Comparison of ENCODE assay signal across 8 cellular contexts in the genomic region with DNA sequence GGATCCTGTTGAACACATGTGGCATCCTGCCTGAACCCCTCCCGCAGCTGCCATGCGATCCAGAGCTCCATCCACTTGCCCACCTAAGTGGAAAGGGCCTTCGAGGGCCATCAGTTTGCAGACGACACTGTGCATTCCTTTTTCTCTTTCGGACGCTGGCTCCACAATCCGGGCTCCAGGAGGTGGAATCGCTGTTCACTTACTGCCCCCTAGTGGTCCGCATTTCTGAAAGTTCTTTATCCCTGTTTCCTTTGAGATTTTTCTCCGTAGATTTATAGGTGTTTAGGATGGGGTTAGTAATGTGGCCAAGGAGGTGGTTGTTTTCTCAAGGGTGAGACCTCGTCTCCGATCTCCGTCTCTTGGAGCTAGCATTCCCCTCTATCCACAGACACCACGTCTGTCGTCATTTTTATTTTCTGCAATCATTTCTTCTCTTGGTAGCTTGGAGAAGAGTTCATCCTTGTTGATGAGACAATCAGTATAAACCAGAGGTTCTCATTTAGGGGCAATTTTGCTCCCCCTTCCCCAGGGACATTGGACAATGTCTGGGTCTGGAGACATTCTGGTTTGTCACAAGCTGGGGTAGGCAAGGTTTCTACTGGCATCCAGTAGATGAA.
DNase-seq lines count a peak whose midpoint lies in the region; ATAC-seq, FAIRE-seq and TF ChIP-seq lines count a peak whose summit lies in the region.

No MANE protein-coding gene starts in this region.

- H3K4me3 ChIP-seq in endothelial cell of umbilical vein (replicated peaks in 1 of 3; ENCODE audit: insufficient read depth in 1 of 3, low read depth in 1 of 3, low read length in 3 of 3) (no peak overlapping the region), tibial nerve (no peak overlapping the region)

- H3K27ac Mint-ChIP-seq in natural killer cell = no peak overlapping the region
- no peak overlapping the region for H3K27ac Mint-ChIP-seq in natural killer cell treated with Interleukin-12 subunit alpha and Interleukin-12 subunit beta and Interleukin-15 and Interleukin-18, amount 100 ng/mL, for 72 hours

- H3K27me3 Mint-ChIP-seq in natural killer cell (ENCODE audit: low read depth in 2 of 2) = peaks cover 9 to 10% of the 10 kb centered on the region in 2 donors
- peaks cover 6 to 8% of the 10 kb centered on the region in 2 donors for H3K27me3 Mint-ChIP-seq in natural killer cell treated with Interleukin-12 subunit alpha and Interleukin-12 subunit beta and Interleukin-15 and Interleukin-18, amount 100 ng/mL, for 72 hours

- BruUV-seq in endothelial cell of umbilical vein (replicated peaks; lab: Mats Ljungman, UMichigan) = no TSS peak

- no peaks in the 10 kb centered on the region for H3K9me1 ChIP-seq in endothelial cell of umbilical vein (replicated peaks; ENCODE audit: control insufficient read depth, extremely low read depth, insufficient read depth, low read length)

- CTCF ChIA-PET in endothelial cell of umbilical vein (lab: Charles Lee) = interaction anchor here (0.6 to 3.1 kb wide), 17 partner anchors 8 to 1361 kb away, joined by 3 to 37 read pairs (median 4); no protein-coding TSS in a partner anchor

- DNase-seq in natural killer cell = no peak
- no peak for DNase-seq in natural killer cell treated with Interleukin-12 subunit alpha and Interleukin-12 subunit beta and Interleukin-15 and Interleukin-18, amount 100 ng/mL, for 72 hours (ENCODE audit: low spot score)
- DNase-seq in NCI-H1105 treated with DMSO at 0.1 percent for 48 hours (lab: John Stamatoyannopoulos, UW) = peak; percentile 59
- DNase-seq in activated CD4-positive, alpha-beta T cell treated with anti-CD3 and anti-CD28 coated beads for 48 hours = peak; percentile 60
- DNase-seq in endothelial cell of umbilical vein (ENCODE audit: low read depth, low spot score) = peak; percentile 50
- DNase-seq in midbrain (lab: John Stamatoyannopoulos, UW) = peak; percentile 77
- peak; percentile 29 to 83 for DNase-seq in tibial nerve (ENCODE audit: low spot score in 2 of 2)

- H3K27ac ChIP-seq in endothelial cell of umbilical vein (ENCODE audit: insufficient read depth, low read depth, low read length) (no peak overlapping the region), tibial nerve (peak overlapping the region in 1 of 4 donors; percentile 47)

- no peak for TF ChIP-seq EP300 in tibial nerve (IDR thresholded peaks at IDR 0.05)

- H3K4me2 ChIP-seq in endothelial cell of umbilical vein (ENCODE audit: insufficient read depth, low read length) = no peak overlapping the region

- H3K36me3 Mint-ChIP-seq in natural killer cell = no peaks in the 10 kb centered on the region
- no peaks in the 10 kb centered on the region for H3K36me3 Mint-ChIP-seq in natural killer cell treated with Interleukin-12 subunit alpha and Interleukin-12 subunit beta and Interleukin-15 and Interleukin-18, amount 100 ng/mL, for 72 hours

- WGBS in tibial nerve, 2 donors = 13 to 18% methylated on average over 15 of the region's 15 CpGs

- FAIRE-seq in endothelial cell of umbilical vein (lab: Jason Lieb, UNC) = peak; percentile 86

- peak; percentile 45 for TF ChIP-seq CTCF in natural killer cell (IDR thresholded peaks at IDR 0.05)
- TF ChIP-seq CTCF in endothelial cell of umbilical vein (IDR thresholded peaks at IDR 0.05; ENCODE audit: extremely low read depth in 1 of 2, insufficient read depth in 1 of 2, low read depth in 1 of 2, low read length in 2 of 2) = peak; percentile 72 to 76
- TF ChIP-seq CTCF in tibial nerve (IDR thresholded peaks at IDR 0.05) = peak; percentile 59 to 78 (median 73)

- H3K9me3 Mint-ChIP-seq in natural killer cell = no peaks in the 10 kb centered on the region
- no peaks in the 10 kb centered on the region for H3K9me3 Mint-ChIP-seq in natural killer cell treated with Interleukin-12 subunit alpha and Interleukin-12 subunit beta and Interleukin-15 and Interleukin-18, amount 100 ng/mL, for 72 hours

- H3K27me3 ChIP-seq in endothelial cell of umbilical vein (ENCODE audit: control insufficient read depth in 2 of 2, insufficient read depth in 2 of 2, low read length in 2 of 2) (no peaks in the 10 kb centered on the region), tibial nerve (no peaks in the 10 kb centered on the region)

- intact Hi-C loops in natural killer cell (cut with micrococcal nuclease) (loop anchor here (2.0 kb wide), 1 partner anchor 1204 kb away; no protein-coding TSS in a partner anchor), endothelial cell of umbilical vein (cut with micrococcal nuclease) (loop anchor here (1.0 to 2.0 kb wide), 4 partner anchors 97 to 1204 kb away; no protein-coding TSS in a partner anchor)

- no peaks in the 10 kb centered on the region for H3K79me2 ChIP-seq in endothelial cell of umbilical vein (ENCODE audit: control insufficient read depth, insufficient read depth, low read length)

- dilution Hi-C loops in endothelial cell of umbilical vein (cut with MboI; ENCODE audit: extremely low pct_ligation_motif_present, low sequenced_read_pairs) = no loop called here

- H3K9me3 ChIP-seq in endothelial cell of umbilical vein (replicated peaks; ENCODE audit: control insufficient read depth, insufficient read depth, low read length) (no peaks in the 10 kb centered on the region), tibial nerve (no peaks in the 10 kb centered on the region)

- H3K4me3 Mint-ChIP-seq in natural killer cell = no peak overlapping the region
- H3K4me3 Mint-ChIP-seq in natural killer cell treated with Interleukin-12 subunit alpha and Interleukin-12 subunit beta and Interleukin-15 and Interleukin-18, amount 100 ng/mL, for 72 hours = no peak overlapping the region

- no peaks in the 10 kb centered on the region for H3K4me1 ChIP-seq in endothelial cell of umbilical vein (ENCODE audit: control insufficient read depth, extremely low read depth, insufficient read depth, low read length)
- H3K4me1 ChIP-seq in tibial nerve = peaks cover 0 to 9% (median 0%) of the 10 kb centered on the region in 4 donors

- no peak for ATAC-seq in natural killer cell
- no peak for ATAC-seq in natural killer cell treated with Interleukin-12 subunit alpha and Interleukin-12 subunit beta and Interleukin-15 and Interleukin-18, amount 100 ng/mL, for 72 hours
- no peak for ATAC-seq in HG03045 (IDR thresholded peaks at IDR 0.05; ENCODE audit: unreplicated experiment)

- no peaks in the 10 kb centered on the region for H3K36me3 ChIP-seq in endothelial cell of umbilical vein (ENCODE audit: control insufficient read depth in 2 of 2, extremely low read depth in 1 of 2, insufficient read depth in 2 of 2, low read length in 2 of 2)
- H3K36me3 ChIP-seq in tibial nerve = peaks cover 0 to 53% (median 2%) of the 10 kb centered on the region in 3 donors

- no peak overlapping the region for H2AFZ ChIP-seq in endothelial cell of umbilical vein (ENCODE audit: low read depth, low read length)

- H4K20me1 ChIP-seq in endothelial cell of umbilical vein (replicated peaks; ENCODE audit: control insufficient read depth, extremely low read depth, insufficient read depth, low read length) = no peaks in the 10 kb centered on the region

- no peak overlapping the region for H3K9ac ChIP-seq in endothelial cell of umbilical vein (replicated peaks; ENCODE audit: extremely low read depth, insufficient read depth, low read length)

- peaks cover 13 to 14% of the 10 kb centered on the region in 2 donors for H3K4me1 Mint-ChIP-seq in natural killer cell
- peaks cover 7 to 8% of the 10 kb centered on the region in 2 donors for H3K4me1 Mint-ChIP-seq in natural killer cell treated with Interleukin-12 subunit alpha and Interleukin-12 subunit beta and Interleukin-15 and Interleukin-18, amount 100 ng/mL, for 72 hours (ENCODE audit: low read depth in 2 of 2)

- POLR2A ChIA-PET in endothelial cell of umbilical vein (lab: Charles Lee) = no interaction called here

- no peak for TF ChIP-seq POLR2A in endothelial cell of umbilical vein (IDR thresholded peaks at IDR 0.05; ENCODE audit: low read depth, low read length)
- TF ChIP-seq POLR2A in tibial nerve (IDR thresholded peaks at IDR 0.05) = no peak

TF ChIP-seq in endothelial cell of umbilical vein, 7 proteins besides CTCF, POLR2A, EP300 and RAD21:
- TF ChIP-seq JUN (IDR thresholded peaks at IDR 0.05; ENCODE audit: borderline replicate concordance, insufficient read depth, insufficient read length, low read depth) = no peak
- no peak for TF ChIP-seq EZH2 (IDR thresholded peaks at IDR 0.05; ENCODE audit: borderline replicate concordance, low read depth, low read length, severe bottlenecking)
- TF ChIP-seq, protein P1, sequence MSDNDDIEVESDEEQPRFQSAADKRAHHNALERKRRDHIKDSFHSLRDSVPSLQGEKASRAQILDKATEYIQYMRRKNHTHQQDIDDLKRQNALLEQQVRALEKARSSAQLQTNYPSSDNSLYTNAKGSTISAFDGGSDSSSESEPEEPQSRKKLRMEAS (IDR thresholded peaks at IDR 0.05; ENCODE audit: insufficient read depth, insufficient read length) = no peak
- no peak for TF ChIP-seq GATA2 (IDR thresholded peaks at IDR 0.05; ENCODE audit: insufficient read depth, insufficient read length, low read depth, low read length)
- TF ChIP-seq POLR2AphosphoS5 (IDR thresholded peaks at IDR 0.05; ENCODE audit: insufficient read depth, low read depth, low read length) = no peak
- no peak for TF ChIP-seq MYC (IDR thresholded peaks at IDR 0.05; ENCODE audit: low read depth, low read length)
- TF ChIP-seq FOS (IDR thresholded peaks at IDR 0.05; ENCODE audit: borderline replicate concordance, insufficient read depth, low read length) = no peak

Comparison
In these comparisons a context has a peak if more than half of its experiments do, and no peak if none do; other contexts are left out.
1. DNase-seq: peak in NCI-H1105 treated with DMSO at 0.1 percent for 48 hours (single experiment), activated CD4-positive, alpha-beta T cell treated with anti-CD3 and anti-CD28 coated beads for 48 hours (single experiment), endothelial cell of umbilical vein (single experiment), midbrain (single experiment) and tibial nerve (2 of 2); none in natural killer cell (single experiment) and natural killer cell treated with Interleukin-12 subunit alpha and Interleukin-12 subunit beta and Interleukin-15 and Interleukin-18, amount 100 ng/mL, for 72 hours (single experiment).
2. Peak in every context shown above with its lines, with median percentiles within 50 percentile points of each other: CTCF ChIP-seq.